Comparison of ENCODE assay signal across 16 cellular contexts in the genomic region with DNA sequence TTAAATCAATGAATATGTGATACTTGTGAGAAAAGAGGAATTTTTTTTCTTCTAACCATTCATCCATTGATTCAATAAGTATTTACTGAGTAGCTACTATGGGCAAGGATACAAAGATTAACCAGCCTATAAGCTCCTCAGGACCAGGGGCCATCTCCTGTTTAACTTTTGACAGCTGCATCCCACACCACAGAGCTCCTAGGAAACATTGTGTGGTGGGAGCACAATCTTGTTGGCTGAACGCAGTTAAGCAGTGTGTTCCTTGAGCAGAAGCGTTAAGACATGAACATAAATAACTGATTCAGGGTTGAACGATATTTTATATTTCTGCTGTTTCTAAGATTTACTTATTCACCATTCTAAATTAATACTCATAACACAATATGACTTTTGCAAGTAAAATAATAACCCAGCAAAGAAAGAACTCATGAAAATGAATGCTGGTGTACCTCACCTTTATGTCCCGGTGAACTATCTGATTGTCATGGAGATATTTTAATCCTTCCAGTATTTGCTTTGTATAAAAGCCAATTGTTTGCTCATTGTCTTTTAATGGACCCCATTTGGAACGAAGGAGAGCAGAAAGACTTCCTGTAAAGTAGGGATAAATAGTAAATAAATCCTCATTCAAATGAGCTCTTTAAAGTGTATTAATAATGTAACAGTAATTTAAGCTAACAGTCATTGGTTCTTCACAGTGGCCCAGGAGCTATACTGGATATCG.
"Had no signal": no experiment of that assay in that cellular context is flagged by ENCODE, and none has a peak within 500 bp of the region (broad histone marks: within the 10 kb centered on the region; RNA-seq: fewer than 3 reads in every experiment).

No MANE protein-coding gene starts in this region.

- H3K4me3 ChIP-seq: left ventricle myocardium inferior, mucosa of descending colon, smooth muscle cell had no signal

- H3K27ac ChIP-seq: left ventricle myocardium inferior had no signal

- FAIRE-seq: astrocyte, endometrium had no signal

- H3K9me3 ChIP-seq: left ventricle myocardium inferior, mucosa of descending colon had no signal

- ATAC-seq: mucosa of descending colon; natural killer cell treated with Interleukin-12 subunit alpha and Interleukin-12 subunit beta and Interleukin-15 and Interleukin-18, amount 100 ng/mL, for 72 hours; T-cell had no signal

- DNase-seq: activated CD4-positive, alpha-beta T cell treated with anti-CD3 and anti-CD28 coated beads for 1 hour; activated CD4-positive, alpha-beta T cell treated with anti-CD3 and anti-CD28 coated beads, Interleukin-2, amount 50 U/mL, for 4 hours; activated naive CD4-positive, alpha-beta T cell treated with anti-CD3 and anti-CD28 coated beads, Interleukin-2, amount 10 ng/mL, durations not matched to agents 7 days and 5 days; hippocampal formation; left ventricle myocardium inferior; mucosa of descending colon; stimulated activated CD4-positive, alpha-beta T cell treated with anti-CD3 and anti-CD28 coated beads, Interleukin-4, amount 100 ng/mL, for 4 hours; stimulated activated CD8-positive, alpha-beta memory T cell treated with anti-CD3 and anti-CD28 coated beads, Interleukin-4, amount 100 ng/mL, for 48 hours; stimulated activated naive CD4-positive, alpha-beta T cell treated with Interleukin-2 at 50 U/mL for 16 hours; T-cell; T-helper 9 cell; trophoblast cell had no signal
